15 cellular contexts compared by ENCODE assay signal in genomic region chr1:184020855-184021254, GRCh38. TPM values are rescaled to one million over a fixed set of nuclear protein-coding genes. Genes with fewer than 3 reads are reported as not detected.
DNase-seq lines count a peak whose midpoint lies in the region; ATAC-seq and TF ChIP-seq lines count a peak whose summit lies in the region.
"Had no signal": no experiment of that assay in that cellular context is flagged by ENCODE, and none has a peak within 500 bp of the region (broad histone marks: within the 10 kb centered on the region; RNA-seq: fewer than 3 reads in every experiment).

No MANE protein-coding gene starts in this region.

- DNase-seq in right cardiac atrium, result no peak
- no peak for DNase-seq in cardiac septum (ENCODE audit: low spot score)
- DNase-seq in caudate nucleus (lab: John Stamatoyannopoulos, UW), result no peak
- peak; percentile 23 to 28 for DNase-seq in thyroid gland
- DNase-seq in COLO668 (lab: John Stamatoyannopoulos, UW; ENCODE audit: unreplicated experiment), result no peak
- DNase-seq in coronary artery (ENCODE audit: low spot score), result no peak
- DNase-seq: ACHN; CD8-positive, alpha-beta memory T cell; DMS79 treated with DMSO at 0.1 percent for 48 hours; NCI-H1092 treated with DMSO at 0.1 percent for 48 hours; NCI-H146; NCI-H2029 treated with DMSO at 0.1 percent for 48 hours; Peyer's patch had no signal

- no peaks in the 10 kb centered on the region for H3K36me3 Mint-ChIP-seq in nephron (ENCODE audit: low read depth)
- H3K36me3 Mint-ChIP-seq: CD8-positive, alpha-beta memory T cell had no signal

- intact Hi-C loops in right cardiac atrium (cut with DNase I), result no loop called here
- intact Hi-C loops in cardiac septum (cut with DNase I), result no loop called here
- intact Hi-C loops in thyroid gland (cut with DNase I), result no loop called here

- H3K4me3 Mint-ChIP-seq in nephron, result no peak overlapping the region
- H3K4me3 Mint-ChIP-seq: CD8-positive, alpha-beta memory T cell had no signal

- no peaks in the 10 kb centered on the region for H3K36me3 ChIP-seq in thyroid gland
- H3K36me3 ChIP-seq: Peyer's patch had no signal

- H3K4me3 ChIP-seq in right cardiac atrium (ENCODE audit: low read length), result no peak overlapping the region
- no peak overlapping the region for H3K4me3 ChIP-seq in thyroid gland (replicated peaks in 1 of 3)
- no peak overlapping the region for H3K4me3 ChIP-seq in coronary artery
- H3K4me3 ChIP-seq: Peyer's patch had no signal

- no peak for ATAC-seq in right cardiac atrium
- ATAC-seq in HG03280 (IDR thresholded peaks at IDR 0.05; ENCODE audit: unreplicated experiment), result no peak

- H3K9me3 ChIP-seq in right cardiac atrium (ENCODE audit: control insufficient read depth, low read length), result no peaks in the 10 kb centered on the region
- H3K9me3 ChIP-seq in thyroid gland, result no peaks in the 10 kb centered on the region
- H3K9me3 ChIP-seq: Peyer's patch had no signal

- H3K27ac Mint-ChIP-seq in nephron, result peak overlapping the region; percentile 86 to 89 (median 87)

- WGBS in right cardiac atrium, result 49% methylated on average over 3 of the region's 3 CpGs
- WGBS in thyroid gland, 2 donors, result 21 to 36% methylated on average over 3 of the region's 3 CpGs

- H3K9me3 Mint-ChIP-seq in nephron, result no peaks in the 10 kb centered on the region
- H3K9me3 Mint-ChIP-seq: CD8-positive, alpha-beta memory T cell had no signal

- H3K27me3 Mint-ChIP-seq in nephron (ENCODE audit: low read depth), result peaks cover 3% of the 10 kb centered on the region

- no peak for TF ChIP-seq POLR2A in thyroid gland (IDR thresholded peaks at IDR 0.05)

- H3K4me1 Mint-ChIP-seq in nephron, result peaks cover 79% of the 10 kb centered on the region
- H3K4me1 Mint-ChIP-seq: CD8-positive, alpha-beta memory T cell had no signal

- peak overlapping the region; percentile 17 for H3K27ac ChIP-seq in right cardiac atrium (ENCODE audit: low read length)
- H3K27ac ChIP-seq in caudate nucleus (ENCODE audit: low read depth, low read length), result peak overlapping the region; percentile 42
- peak overlapping the region in 2 of 3 donors; percentile 71 to 72 for H3K27ac ChIP-seq in thyroid gland
- no peak overlapping the region for H3K27ac ChIP-seq in coronary artery
- H3K27ac ChIP-seq: Peyer's patch had no signal

- peaks cover 3% of the 10 kb centered on the region for H3K4me1 ChIP-seq in right cardiac atrium (ENCODE audit: control insufficient read depth, insufficient read depth, low read length)
- H3K4me1 ChIP-seq in thyroid gland, result peaks cover 34 to 42% of the 10 kb centered on the region in 2 donors
- H3K4me1 ChIP-seq: Peyer's patch had no signal

- H3K27me3 ChIP-seq in right cardiac atrium (ENCODE audit: control insufficient read depth, insufficient read depth) (no peaks in the 10 kb centered on the region), thyroid gland (no peaks in the 10 kb centered on the region)
- H3K27me3 ChIP-seq: Peyer's patch had no signal

- TF ChIP-seq CTCF in nephron (IDR thresholded peaks at IDR 0.05; ENCODE audit: unreplicated experiment in 3 of 3), result no peak
- TF ChIP-seq CTCF in thyroid gland (IDR thresholded peaks at IDR 0.05), result no peak
- no peak for TF ChIP-seq CTCF in coronary artery (IDR thresholded peaks at IDR 0.05)

RNA-seq across cellular contexts. Expression of gene COLGALT2, which starts 16.7 kb away (rescaled TPM):
- total RNA-seq in right cardiac atrium, result 1 to 10 TPM; 5.8 to 9.7 (median 8.1) TPM
- 3.1 TPM for polyA plus RNA-seq in right cardiac atrium
- 7.5 TPM for total RNA-seq in cardiac septum
- 1 to 10 TPM; 2.6 to 8.3 (median 5.4) TPM for total RNA-seq in thyroid gland

RNA-seq across cellular contexts. Expression of gene TSEN15, which starts 30.7 kb away (rescaled TPM):
- total RNA-seq in right cardiac atrium (10 to 100 TPM; 22.4 to 24.9 (median 23.6) TPM), cardiac septum (25.6 TPM), thyroid gland (10 to 100 TPM; 45.8 to 63.3 (median 60.1) TPM)
- 24.4 TPM for polyA plus RNA-seq in right cardiac atrium

Comparison
In these comparisons a context has a peak if more than half of its experiments do, and no peak if none do; other contexts are left out.
1. DNase-seq: peak in thyroid gland (2 of 2); none in right cardiac atrium (0 of 3), cardiac septum (single experiment), caudate nucleus (0 of 61), COLO668 (single experiment) and coronary artery (single experiment).
2. H3K27ac ChIP-seq: peak in right cardiac atrium (single experiment), caudate nucleus (single experiment) and thyroid gland (2 of 3); none in coronary artery (0 of 2).